Comparison of ENCODE assay signal across 14 cellular contexts in genomic region chr5:138000102-138000723, GRCh38. TPM values are rescaled to one million over a fixed set of nuclear protein-coding genes. Genes with fewer than 3 reads are reported as not detected.
DNase-seq lines count a peak whose midpoint lies in the region; ATAC-seq and TF ChIP-seq lines count a peak whose summit lies in the region.
"Had no signal": no experiment of that assay in that cellular context is flagged by ENCODE, and none has a peak within 500 bp of the region (broad histone marks: within the 10 kb centered on the region; RNA-seq: fewer than 3 reads in every experiment).

No MANE protein-coding gene starts in this region.

- H3K56ac ChIP-seq in mesendoderm (ENCODE audit: low read length), result no peak overlapping the region

- no peak overlapping the region for H4K8ac ChIP-seq in mesendoderm (ENCODE audit: low read depth, low read length)

- no peak overlapping the region for H4K5ac ChIP-seq in mesendoderm (ENCODE audit: low read length)

- no peak for TF ChIP-seq CTCF in choroid plexus epithelial cell (conservative IDR thresholded peaks at IDR 0.05; ENCODE audit: low read depth, low read length)

- DNase-seq in ACHN (peak; percentile 74), LHCN-M2 (ENCODE audit: low read depth) (peak; percentile 68), choroid plexus epithelial cell (ENCODE audit: low read depth) (peak; percentile 82), mesendoderm (peak; percentile 26), SKM-1 (lab: John Stamatoyannopoulos, UW; ENCODE audit: unreplicated experiment) (no peak)
- no peak for DNase-seq in natural killer cell treated with Interleukin-12 subunit alpha and Interleukin-12 subunit beta and Interleukin-15 and Interleukin-18, amount 100 ng/mL, for 72 hours (ENCODE audit: low spot score)
- no peak for DNase-seq in activated T-helper 2 cell treated with anti-CD3 and anti-CD28 coated beads, Interferon-gamma antibody, Interleukin-2, Interleukin-4, amounts not matched to agents 10 μg/mL and 5 μg/mL and 100 μg/mL, durations not matched to agents 14 hours and 24 hours and 36 hours (ENCODE audit: low spot score)
- DNase-seq: activated T-cell treated with anti-CD3 and anti-CD28 coated beads, Interleukin-2, amount 50 U/mL, for 4 hours; Karpas-422; NCI-H2171; RPMI8226 had no signal

- H2BK120ac ChIP-seq in mesendoderm (ENCODE audit: low read depth, low read length), result no peak overlapping the region

- peaks cover 1% of the 10 kb centered on the region for H3K79me2 ChIP-seq in mesendoderm (ENCODE audit: control insufficient read depth, insufficient read depth, low read length)

- no peak overlapping the region for H2BK15ac ChIP-seq in mesendoderm (replicated peaks; ENCODE audit: low read depth)

- peaks cover 39 to 44% of the 10 kb centered on the region in 2 donors for H3K4me1 Mint-ChIP-seq in natural killer cell treated with Interleukin-12 subunit alpha and Interleukin-12 subunit beta and Interleukin-15 and Interleukin-18, amount 100 ng/mL, for 72 hours (ENCODE audit: low read depth in 2 of 2)
- peaks cover 27% of the 10 kb centered on the region for H3K4me1 Mint-ChIP-seq in activated T-helper 2 cell treated with anti-CD3 and anti-CD28 coated beads, Interferon-gamma antibody, Interleukin-2, Interleukin-4, amounts not matched to agents 10 μg/mL and 5 μg/mL and 100 μg/mL, durations not matched to agents 14 hours and 24 hours and 36 hours (ENCODE audit: low read depth)

- H3K27ac Mint-ChIP-seq in natural killer cell treated with Interleukin-12 subunit alpha and Interleukin-12 subunit beta and Interleukin-15 and Interleukin-18, amount 100 ng/mL, for 72 hours, result no peak overlapping the region
- H3K27ac Mint-ChIP-seq in activated T-helper 2 cell treated with anti-CD3 and anti-CD28 coated beads, Interferon-gamma antibody, Interleukin-2, Interleukin-4, amounts not matched to agents 10 μg/mL and 5 μg/mL and 100 μg/mL, durations not matched to agents 14 hours and 24 hours and 36 hours, result no peak overlapping the region

- no peak overlapping the region for H3K18ac ChIP-seq in mesendoderm (ENCODE audit: low read length)

- in situ Hi-C loops in ACHN (cut with HindIII; ENCODE audit: low pct_ligation_motif_present, low pct_unique_long_range_greater_than_20kb, low sequenced_read_pairs), result no loop called here

- no peak overlapping the region for H3K27ac ChIP-seq in mesendoderm (ENCODE audit: low read depth, low read length)
- H3K27ac ChIP-seq: cardiac muscle cell, parathyroid adenoma had no signal

- H3K79me1 ChIP-seq in mesendoderm (ENCODE audit: low read length), result peaks cover 6% of the 10 kb centered on the region

- no peak overlapping the region for H3K23ac ChIP-seq in mesendoderm (ENCODE audit: low read length)

- peaks cover 6% of the 10 kb centered on the region for H3K9me3 Mint-ChIP-seq in natural killer cell treated with Interleukin-12 subunit alpha and Interleukin-12 subunit beta and Interleukin-15 and Interleukin-18, amount 100 ng/mL, for 72 hours
- H3K9me3 Mint-ChIP-seq in activated T-helper 2 cell treated with anti-CD3 and anti-CD28 coated beads, Interferon-gamma antibody, Interleukin-2, Interleukin-4, amounts not matched to agents 10 μg/mL and 5 μg/mL and 100 μg/mL, durations not matched to agents 14 hours and 24 hours and 36 hours, result peaks cover 27% of the 10 kb centered on the region

- peaks cover 27% of the 10 kb centered on the region for H3K36me3 Mint-ChIP-seq in natural killer cell treated with Interleukin-12 subunit alpha and Interleukin-12 subunit beta and Interleukin-15 and Interleukin-18, amount 100 ng/mL, for 72 hours
- peaks cover 69% of the 10 kb centered on the region for H3K36me3 Mint-ChIP-seq in activated T-helper 2 cell treated with anti-CD3 and anti-CD28 coated beads, Interferon-gamma antibody, Interleukin-2, Interleukin-4, amounts not matched to agents 10 μg/mL and 5 μg/mL and 100 μg/mL, durations not matched to agents 14 hours and 24 hours and 36 hours (ENCODE audit: low read depth)

- no CpG with 5 or more reads among the region's 6 CpGs for WGBS in mesendoderm (ENCODE audit: extremely low coverage, insufficient coverage, low lambda C conversion rate)

- no peak overlapping the region for H3K4me3 Mint-ChIP-seq in natural killer cell treated with Interleukin-12 subunit alpha and Interleukin-12 subunit beta and Interleukin-15 and Interleukin-18, amount 100 ng/mL, for 72 hours
- H3K4me3 Mint-ChIP-seq in activated T-helper 2 cell treated with anti-CD3 and anti-CD28 coated beads, Interferon-gamma antibody, Interleukin-2, Interleukin-4, amounts not matched to agents 10 μg/mL and 5 μg/mL and 100 μg/mL, durations not matched to agents 14 hours and 24 hours and 36 hours (ENCODE audit: low read depth), result no peak overlapping the region
- H3K4me3 Mint-ChIP-seq: activated T-cell treated with anti-CD3 and anti-CD28 coated beads, Interleukin-2, amount 50 U/mL, for 4 hours had no signal

- H3K4me3 ChIP-seq in choroid plexus epithelial cell (ENCODE audit: low read depth, low read length) (no peak overlapping the region), mesendoderm (ENCODE audit: low read length) (no peak overlapping the region)
- H3K4me3 ChIP-seq: cardiac muscle cell had no signal

- H2AK5ac ChIP-seq in mesendoderm (ENCODE audit: low read length), result no peak overlapping the region

- ATAC-seq in natural killer cell treated with Interleukin-12 subunit alpha and Interleukin-12 subunit beta and Interleukin-15 and Interleukin-18, amount 100 ng/mL, for 72 hours, result no peak
- no peak for ATAC-seq in HG02588 (IDR thresholded peaks at IDR 0.05; ENCODE audit: unreplicated experiment)
- ATAC-seq: activated T-cell treated with anti-CD3 and anti-CD28 coated beads, Interleukin-2, amount 50 U/mL, for 4 hours had no signal

- no peaks in the 10 kb centered on the region for H3K4me1 ChIP-seq in mesendoderm (ENCODE audit: control insufficient read depth, low read depth, low read length)
- H3K4me1 ChIP-seq: parathyroid adenoma had no signal

- H3K36me3 ChIP-seq in mesendoderm (ENCODE audit: control insufficient read depth, insufficient read depth, low read length), result peaks cover 4% of the 10 kb centered on the region

- no peak overlapping the region for H3K4me2 ChIP-seq in mesendoderm (ENCODE audit: low read length)

- intact Hi-C loops in activated T-helper 2 cell treated with anti-CD3 and anti-CD28 coated beads, Interferon-gamma antibody, Interleukin-2, Interleukin-4, amounts not matched to agents 10 μg/mL and 5 μg/mL and 100 μg/mL, durations not matched to agents 14 hours and 24 hours and 36 hours (cut with micrococcal nuclease), result no loop called here

- H3K4ac ChIP-seq in mesendoderm (ENCODE audit: low read depth, low read length), result no peak overlapping the region

- H3K27me3 ChIP-seq in mesendoderm (ENCODE audit: insufficient read depth, low read length, poor library complexity), result no peaks in the 10 kb centered on the region
- H3K27me3 ChIP-seq: cardiac muscle cell had no signal

- no peak overlapping the region for H2BK5ac ChIP-seq in mesendoderm (ENCODE audit: low read length)

- no peak overlapping the region for H3K9ac ChIP-seq in mesendoderm (ENCODE audit: low read length)
- H3K9ac ChIP-seq: parathyroid adenoma had no signal

- no peaks in the 10 kb centered on the region for H3K27me3 Mint-ChIP-seq in natural killer cell treated with Interleukin-12 subunit alpha and Interleukin-12 subunit beta and Interleukin-15 and Interleukin-18, amount 100 ng/mL, for 72 hours
- no peaks in the 10 kb centered on the region for H3K27me3 Mint-ChIP-seq in activated T-helper 2 cell treated with anti-CD3 and anti-CD28 coated beads, Interferon-gamma antibody, Interleukin-2, Interleukin-4, amounts not matched to agents 10 μg/mL and 5 μg/mL and 100 μg/mL, durations not matched to agents 14 hours and 24 hours and 36 hours (ENCODE audit: low read depth)

RNA-seq across cellular contexts. Expression of gene FAM13B, which starts 32.7 kb away (rescaled TPM):
- total RNA-seq in LHCN-M2 (2014; rRNA removed), result 11.5 and 20.8 TPM in 2 replicates
- 9.8 TPM for polyA plus RNA-seq in LHCN-M2 (2012)
- 12.2 TPM for polyA plus RNA-seq in mesendoderm (2013, experiment 1 of 2)
- polyA plus RNA-seq in mesendoderm (2013, experiment 2 of 2), result 12.4 TPM
- 10 to 100 TPM; 43.1 to 50.4 TPM for total RNA-seq in natural killer cell treated with Interleukin-12 subunit alpha and Interleukin-12 subunit beta and Interleukin-15 and Interleukin-18, amount 100 ng/mL, for 72 hours
- 20.3 and 22.8 TPM in 2 replicates for total RNA-seq in activated T-helper 2 cell treated with anti-CD3 and anti-CD28 coated beads, Interferon-gamma antibody, Interleukin-2, Interleukin-4, amounts not matched to agents 10 μg/mL and 5 μg/mL and 100 μg/mL, durations not matched to agents 14 hours and 24 hours and 36 hours

Comparison
In these comparisons a context has a peak if more than half of its experiments do, and no peak if none do; other contexts are left out.
1. DNase-seq: peak in ACHN (single experiment), LHCN-M2 (single experiment), choroid plexus epithelial cell (single experiment) and mesendoderm (single experiment); none in natural killer cell treated with Interleukin-12 subunit alpha and Interleukin-12 subunit beta and Interleukin-15 and Interleukin-18, amount 100 ng/mL, for 72 hours (single experiment), activated T-helper 2 cell treated with anti-CD3 and anti-CD28 coated beads, Interferon-gamma antibody, Interleukin-2, Interleukin-4, amounts not matched to agents 10 μg/mL and 5 μg/mL and 100 μg/mL, durations not matched to agents 14 hours and 24 hours and 36 hours (single experiment) and SKM-1 (single experiment).